ENCODE assay signal across 5 cellular contexts in the genomic region with DNA sequence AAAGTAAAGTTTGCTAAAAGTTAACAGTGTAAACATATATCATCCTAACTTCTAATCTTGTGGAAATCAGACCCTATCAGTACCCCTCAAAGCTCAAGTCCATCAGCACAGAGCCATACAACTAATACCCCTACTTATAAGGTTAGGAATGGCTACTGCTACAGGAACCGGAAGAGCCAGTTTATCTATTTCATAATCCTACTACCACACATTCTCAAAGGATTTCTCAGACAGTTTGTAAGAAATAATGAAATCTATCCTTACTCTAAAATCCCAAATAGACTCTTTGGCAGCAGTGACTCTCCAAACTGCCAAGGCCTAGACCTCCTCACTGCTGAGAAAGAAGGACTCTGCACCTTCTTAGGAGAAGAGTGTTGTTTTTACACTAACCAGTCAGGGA. TPM values are rescaled to one million over a fixed set of nuclear protein-coding genes. Genes with fewer than 3 reads are reported as not detected.
"Had no signal": no experiment of that assay in that cellular context is flagged by ENCODE, and none has a peak within 500 bp of the region (broad histone marks: within the 10 kb centered on the region; RNA-seq: fewer than 3 reads in every experiment).

No MANE protein-coding gene starts in this region.

RNA-seq across cellular contexts. Expression of gene IQCF2, which starts 6.0 kb away (rescaled TPM):
- total RNA-seq: LHCN-M2, Peyer's patch, Right ventricle myocardium inferior, RPMI7951, SJCRH30 had no signal

RNA-seq across cellular contexts. Expression of gene IQCF5, which starts 20.0 kb away (rescaled TPM):
- total RNA-seq: LHCN-M2, Peyer's patch, Right ventricle myocardium inferior, RPMI7951, SJCRH30 had no signal

RNA-seq across cellular contexts. Expression of gene IQCF1, which starts 47.7 kb away (rescaled TPM):
- total RNA-seq: LHCN-M2, Peyer's patch, Right ventricle myocardium inferior, RPMI7951, SJCRH30 had no signal
